ENCODE assay signal across 21 cellular contexts in genomic region chr12:104723895-104724294, GRCh38.
DNase-seq lines count a peak whose midpoint lies in the region; ATAC-seq and TF ChIP-seq lines count a peak whose summit lies in the region.
"Had no signal": no experiment of that assay in that cellular context is flagged by ENCODE, and none has a peak within 500 bp of the region (broad histone marks: within the 10 kb centered on the region; RNA-seq: fewer than 3 reads in every experiment).

No MANE protein-coding gene starts in this region.

- no peak for TF ChIP-seq CTCF in OCI-LY1 (IDR thresholded peaks at IDR 0.05; ENCODE audit: low read length)

- H3K27ac ChIP-seq in OCI-LY1 (ENCODE audit: low read depth, low read length, poor library complexity, severe bottlenecking): peak overlapping the region; percentile 98
- H3K27ac ChIP-seq: brain microvascular endothelial cell, thoracic aorta had no signal

- no peaks in the 10 kb centered on the region for H3K9me3 ChIP-seq in OCI-LY1 (ENCODE audit: low read length)
- H3K9me3 ChIP-seq: thoracic aorta had no signal

- H3K27ac Mint-ChIP-seq in T-helper 2 cell treated with Interferon-gamma antibody and Interleukin-4, amounts not matched to agents 5 μg/mL and 100 μg/mL, for 36 hours: peak overlapping the region; percentile 33
- H3K27ac Mint-ChIP-seq in dendritic cell treated with granulocyte-macrophage colony-stimulating factor and Interleukin-4, amounts not matched to agents 40 ng/mL and 50 ng/mL, for 4 days: peak overlapping the region; percentile 10
- peak overlapping the region; percentile 26 for H3K27ac Mint-ChIP-seq in stimulated activated effector memory CD8-positive, alpha-beta T cell treated with anti-CD3 and anti-CD28 coated beads, Interleukin-12 subunit alpha, Interleukin-12 subunit beta, amount 100 ng/mL, for 72 hours
- H3K27ac Mint-ChIP-seq: H9; stimulated activated naive CD8-positive, alpha-beta T cell treated with anti-CD3 and anti-CD28 coated beads, Interleukin-15, Interleukin-2, amounts not matched to agents 100 ng/mL and 50 ng/mL, for 24 hours had no signal

- H4K20me1 ChIP-seq in OCI-LY1 (ENCODE audit: insufficient read depth, low read length): no peaks in the 10 kb centered on the region

- no peak for ATAC-seq in stimulated activated effector memory CD8-positive, alpha-beta T cell treated with anti-CD3 and anti-CD28 coated beads, Interleukin-12 subunit alpha, Interleukin-12 subunit beta, amount 100 ng/mL, for 72 hours
- no peak for ATAC-seq in GM19035 (IDR thresholded peaks at IDR 0.05; ENCODE audit: unreplicated experiment)
- ATAC-seq in left cardiac atrium: no peak

- no peaks in the 10 kb centered on the region for H3K9me2 ChIP-seq in OCI-LY1 (ENCODE audit: low read depth, low read length)

- H3K79me2 ChIP-seq in OCI-LY1 (ENCODE audit: insufficient read depth, low read length): no peaks in the 10 kb centered on the region

- no peak overlapping the region for H3K9ac ChIP-seq in OCI-LY1 (ENCODE audit: low read length)

- H3K27me3 ChIP-seq in OCI-LY1 (ENCODE audit: insufficient read depth, low read length): no peaks in the 10 kb centered on the region
- H3K27me3 ChIP-seq: brain microvascular endothelial cell had no signal

- H2AFZ ChIP-seq in OCI-LY1 (ENCODE audit: low read length): no peak overlapping the region

- no peak for DNase-seq in T-helper 2 cell treated with Interferon-gamma antibody and Interleukin-4, amounts not matched to agents 5 μg/mL and 100 μg/mL, for 36 hours (ENCODE audit: low spot score)
- DNase-seq in T-helper 2 cell (no peak), left cardiac atrium (no peak), NCI-H146 (lab: John Stamatoyannopoulos, UW) (no peak)
- no peak for DNase-seq in stimulated activated effector memory CD8-positive, alpha-beta T cell treated with anti-CD3 and anti-CD28 coated beads, Interleukin-12 subunit alpha, Interleukin-12 subunit beta, amount 100 ng/mL, for 72 hours (ENCODE audit: low spot score in 2 of 2)
- DNase-seq: activated CD8-positive, alpha-beta memory T cell treated with anti-CD3 and anti-CD28 coated beads for 24 hours; brain microvascular endothelial cell; COR-L47; effector memory CD4-positive, alpha-beta T cell; H9; IMR-90; NCI-H1092; NCI-H187 treated with DMSO at 0.1 percent for 48 hours; NCI-H2227 treated with DMSO at 0.1 percent for 48 hours; NCI-H69; SIG-M5 had no signal

- H3K9me3 Mint-ChIP-seq in T-helper 2 cell treated with Interferon-gamma antibody and Interleukin-4, amounts not matched to agents 5 μg/mL and 100 μg/mL, for 36 hours: no peaks in the 10 kb centered on the region
- H3K9me3 Mint-ChIP-seq in dendritic cell treated with granulocyte-macrophage colony-stimulating factor and Interleukin-4, amounts not matched to agents 40 ng/mL and 50 ng/mL, for 4 days: no peaks in the 10 kb centered on the region
- no peaks in the 10 kb centered on the region for H3K9me3 Mint-ChIP-seq in stimulated activated effector memory CD8-positive, alpha-beta T cell treated with anti-CD3 and anti-CD28 coated beads, Interleukin-12 subunit alpha, Interleukin-12 subunit beta, amount 100 ng/mL, for 72 hours
- H3K9me3 Mint-ChIP-seq: H9; stimulated activated naive CD8-positive, alpha-beta T cell treated with anti-CD3 and anti-CD28 coated beads, Interleukin-15, Interleukin-2, amounts not matched to agents 100 ng/mL and 50 ng/mL, for 24 hours had no signal

- H3K4me2 ChIP-seq in OCI-LY1 (ENCODE audit: low read length): peak overlapping the region; percentile 79; the same call in 1 of the 2 replicates

- H3K36me3 Mint-ChIP-seq in T-helper 2 cell treated with Interferon-gamma antibody and Interleukin-4, amounts not matched to agents 5 μg/mL and 100 μg/mL, for 36 hours (ENCODE audit: low read depth): peaks cover 16% of the 10 kb centered on the region
- peaks cover 36% of the 10 kb centered on the region for H3K36me3 Mint-ChIP-seq in dendritic cell treated with granulocyte-macrophage colony-stimulating factor and Interleukin-4, amounts not matched to agents 40 ng/mL and 50 ng/mL, for 4 days (ENCODE audit: low read depth)
- H3K36me3 Mint-ChIP-seq in stimulated activated effector memory CD8-positive, alpha-beta T cell treated with anti-CD3 and anti-CD28 coated beads, Interleukin-12 subunit alpha, Interleukin-12 subunit beta, amount 100 ng/mL, for 72 hours: peaks cover 5% of the 10 kb centered on the region

- no peak overlapping the region for H3K4me3 ChIP-seq in OCI-LY1 (ENCODE audit: low read depth, low read length, poor library complexity, severe bottlenecking)
- H3K4me3 ChIP-seq: thoracic aorta had no signal

- intact Hi-C loops in dendritic cell treated with granulocyte-macrophage colony-stimulating factor and Interleukin-4, amounts not matched to agents 40 ng/mL and 50 ng/mL, for 4 days (cut with micrococcal nuclease): loop anchor here (10.0 kb wide), 1 partner anchor 339 kb away; no protein-coding TSS in a partner anchor
- intact Hi-C loops in left cardiac atrium (cut with DNase I): no loop called here

- H3K4me3 Mint-ChIP-seq in T-helper 2 cell treated with Interferon-gamma antibody and Interleukin-4, amounts not matched to agents 5 μg/mL and 100 μg/mL, for 36 hours: no peak overlapping the region
- H3K4me3 Mint-ChIP-seq in dendritic cell treated with granulocyte-macrophage colony-stimulating factor and Interleukin-4, amounts not matched to agents 40 ng/mL and 50 ng/mL, for 4 days: no peak overlapping the region
- H3K4me3 Mint-ChIP-seq in stimulated activated effector memory CD8-positive, alpha-beta T cell treated with anti-CD3 and anti-CD28 coated beads, Interleukin-12 subunit alpha, Interleukin-12 subunit beta, amount 100 ng/mL, for 72 hours: no peak overlapping the region
- H3K4me3 Mint-ChIP-seq: H9; stimulated activated naive CD8-positive, alpha-beta T cell treated with anti-CD3 and anti-CD28 coated beads, Interleukin-15, Interleukin-2, amounts not matched to agents 100 ng/mL and 50 ng/mL, for 24 hours had no signal

- no peaks in the 10 kb centered on the region for H3K27me3 Mint-ChIP-seq in T-helper 2 cell treated with Interferon-gamma antibody and Interleukin-4, amounts not matched to agents 5 μg/mL and 100 μg/mL, for 36 hours (ENCODE audit: low read depth)
- no peaks in the 10 kb centered on the region for H3K27me3 Mint-ChIP-seq in dendritic cell treated with granulocyte-macrophage colony-stimulating factor and Interleukin-4, amounts not matched to agents 40 ng/mL and 50 ng/mL, for 4 days
- H3K27me3 Mint-ChIP-seq: stimulated activated naive CD8-positive, alpha-beta T cell treated with anti-CD3 and anti-CD28 coated beads, Interleukin-15, Interleukin-2, amounts not matched to agents 100 ng/mL and 50 ng/mL, for 24 hours had no signal

- H3K36me3 ChIP-seq in OCI-LY1 (ENCODE audit: insufficient read depth, low read length): no peaks in the 10 kb centered on the region
- H3K36me3 ChIP-seq: thoracic aorta had no signal

- no peaks in the 10 kb centered on the region for H3F3A ChIP-seq in OCI-LY1 (ENCODE audit: insufficient read depth, low read length)

- H3K4me1 ChIP-seq in OCI-LY1 (ENCODE audit: insufficient read depth, low read length, severe bottlenecking): peaks cover 64% of the 10 kb centered on the region

- peaks cover 62% of the 10 kb centered on the region for H3K4me1 Mint-ChIP-seq in T-helper 2 cell treated with Interferon-gamma antibody and Interleukin-4, amounts not matched to agents 5 μg/mL and 100 μg/mL, for 36 hours (ENCODE audit: low read depth)
- peaks cover 87% of the 10 kb centered on the region for H3K4me1 Mint-ChIP-seq in dendritic cell treated with granulocyte-macrophage colony-stimulating factor and Interleukin-4, amounts not matched to agents 40 ng/mL and 50 ng/mL, for 4 days (ENCODE audit: low read depth)
- H3K4me1 Mint-ChIP-seq in stimulated activated effector memory CD8-positive, alpha-beta T cell treated with anti-CD3 and anti-CD28 coated beads, Interleukin-12 subunit alpha, Interleukin-12 subunit beta, amount 100 ng/mL, for 72 hours: peaks cover 71% of the 10 kb centered on the region
